In genomic region chr10:43136995-43137700, GRCh38 we compare ENCODE assay signal across 8 cellular contexts. TPM values are rescaled to one million over a fixed set of nuclear protein-coding genes. Genes with fewer than 3 reads are reported as not detected.
DNase-seq lines count a peak whose midpoint lies in the region; ATAC-seq and TF ChIP-seq lines count a peak whose summit lies in the region.

No MANE protein-coding gene starts in this region.

- peak overlapping the region; percentile 89 for H3K4me3 Mint-ChIP-seq in activated CD4-positive, alpha-beta T cell treated with anti-CD3 and anti-CD28 coated beads, Interleukin-2, amount 10 ng/mL, durations not matched to agents 7 days and 5 days

- H3K27me3 ChIP-seq in left lung (no peaks in the 10 kb centered on the region), tibial nerve (no peaks in the 10 kb centered on the region)

- H3K9me3 Mint-ChIP-seq in activated CD4-positive, alpha-beta T cell treated with anti-CD3 and anti-CD28 coated beads, Interleukin-2, amount 10 ng/mL, durations not matched to agents 7 days and 5 days, result no peaks in the 10 kb centered on the region

- ATAC-seq in left lung (no peak), omental fat pad (ENCODE audit: low FRiP score) (no peak), GM19463 (IDR thresholded peaks at IDR 0.05; ENCODE audit: unreplicated experiment) (no peak)

- TF ChIP-seq POLR2A in tibial nerve (IDR thresholded peaks at IDR 0.05), result no peak

- TF ChIP-seq CTCF in left lung (IDR thresholded peaks at IDR 0.05) (no peak), tibial nerve (IDR thresholded peaks at IDR 0.05) (no peak), omental fat pad (IDR thresholded peaks at IDR 0.05) (no peak)

- peaks cover 58% of the 10 kb centered on the region for H3K4me1 Mint-ChIP-seq in activated CD4-positive, alpha-beta T cell treated with anti-CD3 and anti-CD28 coated beads, Interleukin-2, amount 10 ng/mL, durations not matched to agents 7 days and 5 days

- peak overlapping the region; percentile 95 for H3K27ac ChIP-seq in adipose tissue (ENCODE audit: low read depth, low read length)
- H3K27ac ChIP-seq in left lung, result peak overlapping the region; percentile 96 to 97
- H3K27ac ChIP-seq in tibial nerve, result peak overlapping the region; percentile 91 to 99 (median 94)

- no peaks in the 10 kb centered on the region for H3K27me3 Mint-ChIP-seq in activated CD4-positive, alpha-beta T cell treated with anti-CD3 and anti-CD28 coated beads, Interleukin-2, amount 10 ng/mL, durations not matched to agents 7 days and 5 days

- H3K36me3 Mint-ChIP-seq in activated CD4-positive, alpha-beta T cell treated with anti-CD3 and anti-CD28 coated beads, Interleukin-2, amount 10 ng/mL, durations not matched to agents 7 days and 5 days (ENCODE audit: low read depth), result peaks cover 31% of the 10 kb centered on the region

- intact Hi-C loops in left lung (cut with DNase I), result no loop called here

- peaks cover 15 to 48% of the 10 kb centered on the region in 2 donors for H3K4me1 ChIP-seq in left lung
- peaks cover 0 to 42% (median 26%) of the 10 kb centered on the region in 4 donors for H3K4me1 ChIP-seq in tibial nerve

- H3K36me3 ChIP-seq in left lung (no peaks in the 10 kb centered on the region), tibial nerve (no peaks in the 10 kb centered on the region)

- WGBS in adipose tissue, 3 donors, result 35 to 44% (median 43%) methylated on average over 27 of the region's 27 CpGs
- WGBS in tibial nerve, 2 donors, result 42 to 43% methylated on average over 27 of the region's 27 CpGs

- H3K4me3 ChIP-seq in left lung (peak overlapping the region; percentile 82 to 96), tibial nerve (peak overlapping the region; percentile 56 to 84 (median 79))

- H3K9me3 ChIP-seq in left lung (no peaks in the 10 kb centered on the region), tibial nerve (no peaks in the 10 kb centered on the region)

- peak overlapping the region; percentile 95 for H3K27ac Mint-ChIP-seq in activated CD4-positive, alpha-beta T cell treated with anti-CD3 and anti-CD28 coated beads, Interleukin-2, amount 10 ng/mL, durations not matched to agents 7 days and 5 days

- no peak for DNase-seq in activated CD4-positive, alpha-beta T cell treated with anti-CD3 and anti-CD28 coated beads, Interleukin-2, amount 10 ng/mL, durations not matched to agents 7 days and 5 days
- DNase-seq in activated CD4-positive, alpha-beta T cell treated with anti-CD3 and anti-CD28 coated beads for 4 hours, result no peak
- DNase-seq in left lung, result no peak
- no peak for DNase-seq in tibial nerve (ENCODE audit: low spot score in 2 of 2)
- DNase-seq in omental fat pad (ENCODE audit: low spot score), result no peak
- DNase-seq in NCI-H1105 (lab: John Stamatoyannopoulos, UW), result no peak

- CTCF ChIA-PET in activated CD4-positive, alpha-beta T cell treated with anti-CD3 and anti-CD28 coated beads, Interleukin-2, amount 10 ng/mL, durations not matched to agents 7 days and 5 days (lab: Charles Lee), result interaction anchor here (0.8 to 2.7 kb wide), 2 partner anchors 8 to 15 kb away, joined by 3 to 9 read pairs; no protein-coding TSS in a partner anchor

- no peak for TF ChIP-seq EP300 in tibial nerve (IDR thresholded peaks at IDR 0.05)

- POLR2A ChIA-PET in activated CD4-positive, alpha-beta T cell treated with anti-CD3 and anti-CD28 coated beads, Interleukin-2, amount 10 ng/mL, durations not matched to agents 7 days and 5 days (lab: Charles Lee), result interaction anchor here (3.6 kb wide), 1 partner anchor 16 kb away, joined by 14 read pairs; no protein-coding TSS in a partner anchor

RNA-seq across cellular contexts. Expression of gene CSGALNACT2, which starts 1.1 kb away (rescaled TPM):
- 10 to 100 TPM; 36.2 to 41.0 TPM for total RNA-seq in activated CD4-positive, alpha-beta T cell treated with anti-CD3 and anti-CD28 coated beads, Interleukin-2, amount 10 ng/mL, durations not matched to agents 7 days and 5 days
- polyA plus RNA-seq in adipose tissue, result 10 to 100 TPM in 2 of 3 donors, 1 to 10 TPM in 1; 4.4 to 19.3 (median 12.2) TPM
- total RNA-seq in left lung, result 10 to 100 TPM; 32.4 to 39.9 TPM
- 10 to 100 TPM; 29.1 to 43.3 (median 34.7) TPM for total RNA-seq in tibial nerve
- 10 to 100 TPM; 22.0 to 45.8 (median 37.9) TPM for total RNA-seq in omental fat pad
